In genomic region chr19:41698746-41699230, GRCh38 we compare ENCODE assay signal across 20 cellular contexts. TPM values are rescaled to one million over a fixed set of nuclear protein-coding genes. Genes with fewer than 3 reads are reported as not detected.
DNase-seq lines count a peak whose midpoint lies in the region; ATAC-seq, FAIRE-seq and TF ChIP-seq lines count a peak whose summit lies in the region.
"Had no signal": no experiment of that assay in that cellular context is flagged by ENCODE, and none has a peak within 500 bp of the region (broad histone marks: within the 10 kb centered on the region; RNA-seq: fewer than 3 reads in every experiment).

No MANE protein-coding gene starts in this region.

- H3K9ac ChIP-seq in SK-N-MC (ENCODE audit: insufficient read length): no peak overlapping the region

- H3K4me3 Mint-ChIP-seq in Caco-2 (ENCODE audit: unreplicated experiment): peak overlapping the region; percentile 8
- H3K4me3 Mint-ChIP-seq: activated naive CD4-positive, alpha-beta T cell treated with anti-CD3 and anti-CD28 coated beads for 36 hours had no signal

- POLR2A ChIA-PET in Caco-2 (lab: Charles Lee): interaction anchor here (0.7 kb wide), 1 partner anchor 76 kb away, joined by 3 read pairs; no protein-coding TSS in a partner anchor
- POLR2A ChIA-PET in HEK293T (lab: Yijun Ruan, JAX): no interaction called here

- H3K27ac ChIP-seq in SK-N-MC (peak overlapping the region; percentile 28; the same call in 1 of the 2 replicates), pancreas (peak overlapping the region; percentile 60 to 87 (median 80))
- H3K27ac ChIP-seq: left ventricle myocardium inferior, right lobe of liver, vagina had no signal

- WGBS in pancreas, 2 donors: 27 to 38% methylated on average over 1 of the region's 1 CpG

- H3K27me3 Mint-ChIP-seq in Caco-2 (ENCODE audit: insufficient read depth, unreplicated experiment): peaks cover 4% of the 10 kb centered on the region

- H3K4me1 Mint-ChIP-seq in Caco-2 (ENCODE audit: low read depth, unreplicated experiment): peaks cover 15% of the 10 kb centered on the region

- H3K4me1 ChIP-seq in Caco-2 (peaks cover 10% of the 10 kb centered on the region), pancreas (peaks cover 0 to 14% (median 4%) of the 10 kb centered on the region in 3 donors)
- H3K4me1 ChIP-seq: left ventricle myocardium inferior, right lobe of liver, vagina had no signal

- TF ChIP-seq CTCF in Caco-2 (IDR thresholded peaks at IDR 0.05; ENCODE audit: insufficient read depth in 1 of 2, low read depth in 1 of 2, low read length in 1 of 2, severe bottlenecking in 1 of 2, unreplicated experiment in 1 of 2): no peak
- no peak for TF ChIP-seq CTCF in LNCaP clone FGC (IDR thresholded peaks at IDR 0.05; ENCODE audit: control insufficient read depth, extremely low read depth, insufficient read depth)
- TF ChIP-seq CTCF in pancreas (IDR thresholded peaks at IDR 0.05): no peak

- peak; percentile 94 for FAIRE-seq in pancreas (lab: Jason Lieb, UNC)
- FAIRE-seq: astrocyte, G401.6 had no signal

- H3K9me3 ChIP-seq in Caco-2 (no peaks in the 10 kb centered on the region), SK-N-MC (ENCODE audit: low read depth, low read length) (no peaks in the 10 kb centered on the region), pancreas (no peaks in the 10 kb centered on the region)
- H3K9me3 ChIP-seq: right lobe of liver, vagina had no signal

- H3K9me3 Mint-ChIP-seq in Caco-2 (ENCODE audit: unreplicated experiment): no peaks in the 10 kb centered on the region
- H3K9me3 Mint-ChIP-seq: activated naive CD4-positive, alpha-beta T cell treated with anti-CD3 and anti-CD28 coated beads for 36 hours had no signal

- no peaks in the 10 kb centered on the region for H3K27me3 ChIP-seq in Caco-2 (replicated peaks; ENCODE audit: control insufficient read depth, insufficient read depth, low read length)
- H3K27me3 ChIP-seq in pancreas: no peaks in the 10 kb centered on the region
- H3K27me3 ChIP-seq: right lobe of liver, vagina had no signal

- intact Hi-C loops in Caco-2 (cut with micrococcal nuclease; ENCODE audit: unreplicated experiment): no loop called here
- intact Hi-C loops in pancreas (cut with DNase I): no loop called here

- no peaks in the 10 kb centered on the region for H3K36me3 Mint-ChIP-seq in Caco-2 (ENCODE audit: insufficient read depth, unreplicated experiment)

- ATAC-seq in pancreas: peak; percentile 80 to 89 (median 84)
- ATAC-seq: Panc1 had no signal

- H3K27ac Mint-ChIP-seq in Caco-2 (ENCODE audit: unreplicated experiment): no peak overlapping the region
- H3K27ac Mint-ChIP-seq: activated naive CD4-positive, alpha-beta T cell treated with anti-CD3 and anti-CD28 coated beads for 36 hours had no signal

- DNase-seq in Caco-2 (peak; percentile 44 to 45), LNCaP clone FGC (ENCODE audit: low read depth) (peak; percentile 53), SK-N-MC (ENCODE audit: low read depth, low spot score) (peak; percentile 26), pancreas (peak in 1 of 6 donors; percentile 23), HEK293T (ENCODE audit: extremely low spot score) (no peak)
- DNase-seq in central memory CD4-positive, alpha-beta T cell: no peak
- DNase-seq in stimulated activated naive CD4-positive, alpha-beta T cell (lab: John Stamatoyannopoulos, UW): no peak
- no peak for DNase-seq in stimulated activated CD8-positive, alpha-beta memory T cell treated with anti-CD3 and anti-CD28 coated beads, Interleukin-4, amount 100 ng/mL, for 48 hours
- DNase-seq: activated naive CD4-positive, alpha-beta T cell treated with anti-CD3 and anti-CD28 coated beads for 36 hours; H7; left ventricle myocardium inferior; NCI-H2029 treated with DMSO at 0.1 percent for 48 hours; NCI-H524; SW 1271 had no signal

- H3K36me3 ChIP-seq in Caco-2 (ENCODE audit: control insufficient read depth, insufficient read depth, low read length) (no peaks in the 10 kb centered on the region), SK-N-MC (ENCODE audit: insufficient read depth, low read length) (no peaks in the 10 kb centered on the region), pancreas (no peaks in the 10 kb centered on the region)
- H3K36me3 ChIP-seq: left ventricle myocardium inferior, right lobe of liver, vagina had no signal

- CTCF ChIA-PET in Caco-2 (lab: Charles Lee): interaction anchor here (0.6 to 1.5 kb wide), 9 partner anchors 8 to 1441 kb away, joined by 3 to 12 read pairs (median 4); partner anchors contain the start of gene CEACAM7
- CTCF ChIA-PET in HEK293T (lab: Yijun Ruan, JAX): no interaction called here

- BruUV-seq in Caco-2 (replicated peaks; lab: Mats Ljungman, UMichigan): no TSS peak

- H3K4me3 ChIP-seq in Caco-2 (ENCODE audit: low read depth, low read length) (no peak overlapping the region), LNCaP clone FGC (ENCODE audit: low read depth, low read length) (no peak overlapping the region), SK-N-MC (no peak overlapping the region), pancreas (no peak overlapping the region)
- H3K4me3 ChIP-seq: left ventricle myocardium inferior, right lobe of liver, vagina had no signal

TF ChIP-seq in HEK293T, 16 proteins besides CTCF, POLR2A, EP300 and RAD21:
- TF ChIP-seq, protein P1, sequence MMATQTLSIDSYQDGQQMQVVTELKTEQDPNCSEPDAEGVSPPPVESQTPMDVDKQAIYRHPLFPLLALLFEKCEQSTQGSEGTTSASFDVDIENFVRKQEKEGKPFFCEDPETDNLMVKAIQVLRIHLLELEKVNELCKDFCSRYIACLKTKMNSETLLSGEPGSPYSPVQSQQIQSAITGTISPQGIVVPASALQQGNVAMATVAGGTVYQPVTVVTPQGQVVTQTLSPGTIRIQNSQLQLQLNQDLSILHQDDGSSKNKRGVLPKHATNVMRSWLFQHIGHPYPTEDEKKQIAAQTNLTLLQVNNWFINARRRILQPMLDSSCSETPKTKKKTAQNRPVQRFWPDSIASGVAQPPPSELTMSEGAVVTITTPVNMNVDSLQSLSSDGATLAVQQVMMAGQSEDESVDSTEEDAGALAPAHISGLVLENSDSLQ (IDR thresholded peaks at IDR 0.05): no peak
- TF ChIP-seq TARDBP (IDR thresholded peaks at IDR 0.05): no peak
- TF ChIP-seq FOXK2 (IDR thresholded peaks at IDR 0.05): no peak
- no peak for TF ChIP-seq SUZ12 (IDR thresholded peaks at IDR 0.05)
- TF ChIP-seq NFRKB (IDR thresholded peaks at IDR 0.05): no peak
- TF ChIP-seq ZNF384 (IDR thresholded peaks at IDR 0.05): no peak
- TF ChIP-seq CTBP1 (IDR thresholded peaks at IDR 0.05; ENCODE audit: borderline replicate concordance): no peak
- no peak for TF ChIP-seq LEF1 (IDR thresholded peaks at IDR 0.05; ENCODE audit: borderline replicate concordance)
- TF ChIP-seq FOXA1 (IDR thresholded peaks at IDR 0.05): no peak
- no peak for TF ChIP-seq FOXM1 (IDR thresholded peaks at IDR 0.05; ENCODE audit: borderline replicate concordance)
- no peak for TF ChIP-seq L3MBTL2 (conservative IDR thresholded peaks at IDR 0.05)
- TF ChIP-seq ARNT (IDR thresholded peaks at IDR 0.05): no peak
- TF ChIP-seq ELF4 (IDR thresholded peaks at IDR 0.05): no peak

RNA-seq across cellular contexts. Expression of gene CEACAM5, which starts 9.6 kb away (rescaled TPM):
- 1.3 and 3.9 TPM in 2 replicates for total RNA-seq in Caco-2 (2022)
- 1 to 10 TPM in 1 of 6 donors, under 1 TPM in 2, not detected in 3; 0.12 to 5.8 (median 0.32) TPM for total RNA-seq in pancreas
- polyA plus RNA-seq in pancreas: under 1 TPM; 0.02 to 0.30 TPM
- total RNA-seq: activated naive CD4-positive, alpha-beta T cell treated with anti-CD3 and anti-CD28 coated beads for 36 hours; astrocyte; H7; M059J; right lobe of liver had no signal

RNA-seq across cellular contexts. Expression of gene CEACAM7, which starts 10.7 kb away (rescaled TPM):
- total RNA-seq in Caco-2 (2022): 0.44 TPM in 1 of 2 replicates, not detected in the other
- total RNA-seq in pancreas: 1 to 10 TPM; 1.5 to 6.4 (median 2.6) TPM
- polyA plus RNA-seq in pancreas: 1 to 10 TPM; 1.2 to 3.8 TPM
- total RNA-seq: activated naive CD4-positive, alpha-beta T cell treated with anti-CD3 and anti-CD28 coated beads for 36 hours; astrocyte; H7; M059J; right lobe of liver had no signal

RNA-seq across cellular contexts. Expression of gene CEACAM6, which starts 56.5 kb away (rescaled TPM):
- 10.7 and 16.2 TPM in 2 replicates for total RNA-seq in Caco-2 (2022)
- 1 to 10 TPM; 3.6 to 9.0 (median 8.0) TPM for total RNA-seq in pancreas
- 1 to 10 TPM in 1 of 2 donors, under 1 TPM in 1; 0.68 to 1.7 TPM for polyA plus RNA-seq in pancreas
- total RNA-seq: activated naive CD4-positive, alpha-beta T cell treated with anti-CD3 and anti-CD28 coated beads for 36 hours; astrocyte; H7; M059J had no signal

Comparison
In these comparisons a context has a peak if more than half of its experiments do, and no peak if none do; other contexts are left out.
1. DNase-seq: peak in Caco-2 (2 of 2), LNCaP clone FGC (single experiment) and SK-N-MC (single experiment); none in central memory CD4-positive, alpha-beta T cell (single experiment), HEK293T (single experiment), stimulated activated naive CD4-positive, alpha-beta T cell (0 of 6) and stimulated activated CD8-positive, alpha-beta memory T cell treated with anti-CD3 and anti-CD28 coated beads, Interleukin-4, amount 100 ng/mL, for 48 hours (single experiment).